ENCODE assay signal across 21 cellular contexts in genomic region chr20:47875302-47876025, GRCh38.
DNase-seq lines count a peak whose midpoint lies in the region; TF ChIP-seq lines count a peak whose summit lies in the region.
"Had no signal": no experiment of that assay in that cellular context is flagged by ENCODE, and none has a peak within 500 bp of the region (broad histone marks: within the 10 kb centered on the region; RNA-seq: fewer than 3 reads in every experiment).

No MANE protein-coding gene starts in this region.

- H3K27me3 ChIP-seq in BE2C: no peaks in the 10 kb centered on the region

- CTCF ChIA-PET in AG04449 (lab: Yijun Ruan, JAX): no interaction called here

- H3K36me3 ChIP-seq in BE2C: no peaks in the 10 kb centered on the region
- H3K36me3 ChIP-seq: spleen had no signal

- DNase-seq in AG04449 (ENCODE audit: low read depth, low spot score) (peak; percentile 9), SW480 (ENCODE audit: low spot score) (peak; percentile 33), fibroblast of pulmonary artery (ENCODE audit: low read depth) (peak; percentile 50), non-pigmented ciliary epithelial cell (ENCODE audit: low read depth) (peak; percentile 10), epidermal melanocyte (ENCODE audit: insufficient read length, low spot score) (no peak), DMS53 treated with DMSO at 0.1 percent for 48 hours (lab: John Stamatoyannopoulos, UW; ENCODE audit: unreplicated experiment) (no peak), BE2C (no peak), NCI-H128 (lab: John Stamatoyannopoulos, UW; ENCODE audit: unreplicated experiment) (no peak)
- DNase-seq: activated CD4-positive, alpha-beta T cell treated with anti-CD3 and anti-CD28 coated beads, Interleukin-2, amount 10 ng/mL, durations not matched to agents 24 days and 14 days; activated CD8-positive, alpha-beta memory T cell treated with anti-CD3 and anti-CD28 coated beads, Interleukin-2, amount 10 ng/mL, durations not matched to agents 7 days and 5 days; GF-D8; left colon; NCI-H1694; NCI-H345; NCI-H82; SIG-M5; spleen; stimulated activated CD4-positive, alpha-beta T cell treated with anti-CD3 and anti-CD28 coated beads, Interleukin-4, amount 100 ng/mL, for 24 hours; stimulated activated naive CD8-positive, alpha-beta T cell treated with anti-CD3 and anti-CD28 coated beads, Interleukin-15, amount 100 ng/mL, for 72 hours; T-helper 1 cell; trophoblast cell had no signal

- H3K4me3 ChIP-seq in AG04449 (ENCODE audit: low read depth, low read length) (no peak overlapping the region), fibroblast of pulmonary artery (replicated peaks; ENCODE audit: low read depth, low read length) (no peak overlapping the region), BE2C (ENCODE audit: low read depth, low read length) (no peak overlapping the region)
- H3K4me3 ChIP-seq: spleen had no signal

- no peak for TF ChIP-seq CTCF in AG04449 (IDR thresholded peaks at IDR 0.05; ENCODE audit: insufficient read depth, low read length, missing control alignments)
- no peak for TF ChIP-seq CTCF in fibroblast of pulmonary artery (IDR thresholded peaks at IDR 0.05; ENCODE audit: low read length, missing control alignments)
- no peak for TF ChIP-seq CTCF in BE2C (IDR thresholded peaks at IDR 0.05; ENCODE audit: low read depth, low read length)

- no peaks in the 10 kb centered on the region for H3K9me3 ChIP-seq in BE2C
- H3K9me3 ChIP-seq: spleen had no signal

- POLR2A ChIA-PET in AG04449 (lab: Yijun Ruan, JAX): no interaction called here

- H3K4me1 ChIP-seq in BE2C: peaks cover 6% of the 10 kb centered on the region; the same call in 1 of the 2 replicates

Comparison
In these comparisons a context has a peak if more than half of its experiments do, and no peak if none do; other contexts are left out.
1. DNase-seq: peak in AG04449 (single experiment), SW480 (single experiment), fibroblast of pulmonary artery (single experiment) and non-pigmented ciliary epithelial cell (single experiment); none in epidermal melanocyte (single experiment), DMS53 treated with DMSO at 0.1 percent for 48 hours (single experiment), BE2C (single experiment) and NCI-H128 (single experiment).